1 cellular context compared by ENCODE assay signal in the genomic region with DNA sequence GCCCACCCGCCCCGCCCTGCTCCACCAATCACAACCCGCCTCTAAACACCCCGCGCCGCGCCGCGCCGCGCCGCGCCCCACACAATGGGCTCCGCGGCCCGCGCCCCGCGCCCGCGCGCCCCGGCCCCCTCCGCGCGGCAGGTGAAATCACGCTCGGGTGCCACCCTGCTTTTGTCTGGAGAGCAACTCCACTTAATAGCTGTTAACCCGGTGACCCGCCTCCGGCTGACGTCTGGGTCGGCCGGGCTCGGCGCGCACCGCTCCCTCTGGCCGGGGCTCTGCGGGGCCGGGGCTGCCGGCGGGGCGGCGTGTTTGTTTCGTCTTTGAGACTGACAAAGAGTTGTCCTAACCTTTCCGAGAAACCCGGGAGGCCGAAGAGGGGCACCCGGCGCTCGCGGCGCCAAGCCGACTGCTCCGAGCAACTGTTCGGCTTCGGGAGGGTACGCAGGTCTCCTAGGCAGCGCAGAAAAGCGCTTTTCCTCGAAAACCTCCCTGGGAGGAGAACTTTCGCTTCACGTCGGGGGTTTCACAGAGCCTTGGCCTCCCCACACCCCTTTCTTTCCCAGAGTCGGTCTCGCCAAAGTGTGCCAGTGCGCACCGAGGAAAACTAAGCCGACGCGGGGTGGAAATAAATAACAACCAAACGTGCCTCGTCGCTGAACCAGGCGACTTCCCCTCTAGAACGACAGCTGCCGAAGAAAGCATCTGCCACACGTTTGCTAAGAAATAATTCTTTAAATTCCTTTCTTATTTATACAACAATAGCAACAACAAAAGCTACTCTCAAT.
TF ChIP-seq lines count a peak whose summit lies in the region.

No MANE protein-coding gene starts in this region.

TF ChIP-seq in H1, 55 proteins besides CTCF, POLR2A, EP300 and RAD21 (continued from another document):
- TF ChIP-seq TEAD4 (IDR thresholded peaks at IDR 0.05; ENCODE audit: low read depth, low read length) = no peak
- no peak for TF ChIP-seq RNF2 (IDR thresholded peaks at IDR 0.05; ENCODE audit: borderline replicate concordance, low read depth, low read length, missing control alignments, poor library complexity, severe bottlenecking)
- no peak for TF ChIP-seq JUN (IDR thresholded peaks at IDR 0.05; ENCODE audit: low read depth, low read length)
- TF ChIP-seq CEBPB (IDR thresholded peaks at IDR 0.05; ENCODE audit: low read depth, low read length) = no peak
- TF ChIP-seq GABPA (IDR thresholded peaks at IDR 0.05; ENCODE audit: borderline replicate concordance, insufficient read depth, low read length) = peak; percentile 44; the same call in 1 of the 2 replicates
- no peak for TF ChIP-seq TAF1 (IDR thresholded peaks at IDR 0.05; ENCODE audit: low read depth, low read length)
- no peak for TF ChIP-seq ATF3 (IDR thresholded peaks at IDR 0.05; ENCODE audit: insufficient read depth, low read depth, low read length)
- no peak for TF ChIP-seq CBX8 (IDR thresholded peaks at IDR 0.05; ENCODE audit: borderline replicate concordance, low read depth, low read length)
- no peak; the same call in 1 of the 2 replicates for TF ChIP-seq RBBP5 (IDR thresholded peaks at IDR 0.05; ENCODE audit: borderline replicate concordance, low read depth, low read length)
- no peak for TF ChIP-seq HDAC6 (IDR thresholded peaks at IDR 0.05; ENCODE audit: low read depth, low read length)
- peak; percentile 23; the same call in 1 of the 2 replicates for TF ChIP-seq SUZ12 (IDR thresholded peaks at IDR 0.05; ENCODE audit: low read length)
- TF ChIP-seq TCF12 (IDR thresholded peaks at IDR 0.05; ENCODE audit: low read depth, low read length) = no peak
- TF ChIP-seq RFX5 (IDR thresholded peaks at IDR 0.05; ENCODE audit: borderline replicate concordance, low read depth, low read length) = no peak
- no peak for TF ChIP-seq GTF2F1 (IDR thresholded peaks at IDR 0.05; ENCODE audit: borderline replicate concordance, low read depth, low read length)
- peak; percentile 77 for TF ChIP-seq ASH2L (IDR thresholded peaks at IDR 0.05; ENCODE audit: low read length)
- TF ChIP-seq, protein P1, sequence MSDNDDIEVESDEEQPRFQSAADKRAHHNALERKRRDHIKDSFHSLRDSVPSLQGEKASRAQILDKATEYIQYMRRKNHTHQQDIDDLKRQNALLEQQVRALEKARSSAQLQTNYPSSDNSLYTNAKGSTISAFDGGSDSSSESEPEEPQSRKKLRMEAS (IDR thresholded peaks at IDR 0.05) = no peak
- TF ChIP-seq CBX5 (IDR thresholded peaks at IDR 0.05; ENCODE audit: low read depth, low read length) = no peak
- no peak for TF ChIP-seq CTBP2 (IDR thresholded peaks at IDR 0.05; ENCODE audit: borderline replicate concordance, insufficient read depth, insufficient read length, low read length)
- peak; percentile 42 for TF ChIP-seq KDM4A (IDR thresholded peaks at IDR 0.05; ENCODE audit: low read depth, low read length, severe bottlenecking)
